ENCODE assay signal across 10 cellular contexts in genomic region chr4:76898385-76898692, GRCh38. TPM values are rescaled to one million over a fixed set of nuclear protein-coding genes. Genes with fewer than 3 reads are reported as not detected.
A peak's percentile ranks its signal among the peaks of the same experiment; 100 is the strongest.
DNase-seq lines count a peak whose midpoint lies in the region; ATAC-seq, FAIRE-seq and TF ChIP-seq lines count a peak whose summit lies in the region.
"Had no signal": no experiment of that assay in that cellular context is flagged by ENCODE, and none has a peak within 500 bp of the region (broad histone marks: within the 10 kb centered on the region; RNA-seq: fewer than 3 reads in every experiment).

No MANE protein-coding gene starts in this region.

- H3K27me3 ChIP-seq in ACC112 (ENCODE audit: insufficient read depth, low read length): peaks cover 88% of the 10 kb centered on the region
- peaks cover 71% of the 10 kb centered on the region for H3K27me3 ChIP-seq in HUES6 (ENCODE audit: control insufficient read depth, insufficient read depth, low read length)
- H3K27me3 ChIP-seq in H1 (replicated peaks in 1 of 4; ENCODE audit: control insufficient read depth in 3 of 4, extremely low read depth in 1 of 4, insufficient read depth in 3 of 4, low read length in 3 of 4): peaks cover 20 to 51% (median 44%) of the 10 kb centered on the region in 4 experiments

- H3K4me3 ChIP-seq in ACC112 (ENCODE audit: low read depth, low read length): peak overlapping the region; percentile 61
- H3K4me3 ChIP-seq in HUES6 (ENCODE audit: low read depth, low read length): peak overlapping the region; percentile 78
- H3K4me3 ChIP-seq in H1 (ENCODE audit: extremely low read depth in 1 of 4, insufficient read depth in 2 of 4, low read depth in 3 of 4, low read length in 4 of 4): peak overlapping the region; percentile 47 to 75 (median 61)

- H3K79me2 ChIP-seq in ACC112 (ENCODE audit: control insufficient read depth, insufficient read depth, low read length, unreplicated experiment): no peaks in the 10 kb centered on the region
- H3K79me2 ChIP-seq in H1 (ENCODE audit: control insufficient read depth in 1 of 2, insufficient read depth in 2 of 2, low read length in 2 of 2): no peaks in the 10 kb centered on the region

- H4K5ac ChIP-seq in H1 (ENCODE audit: insufficient read length, low read depth, low read length): no peak overlapping the region

- H3K4me2 ChIP-seq in H1 (ENCODE audit: insufficient read depth in 1 of 2, low read depth in 2 of 2, low read length in 2 of 2): peak overlapping the region; percentile 65 to 98

- no peak overlapping the region for H2BK15ac ChIP-seq in H1 (ENCODE audit: low read length)

- H3K9me3 ChIP-seq in HUES6 (ENCODE audit: control insufficient read depth, insufficient read depth, low read depth, low read length): no peaks in the 10 kb centered on the region
- no peaks in the 10 kb centered on the region; a peak in 1 of 4 replicates for H3K9me3 ChIP-seq in H1 (ENCODE audit: insufficient read depth in 2 of 2, low read depth in 1 of 2, low read length in 1 of 2)

- H3K4me3 Mint-ChIP-seq in nephron progenitor cell: peak overlapping the region; percentile 76

- peaks cover 28% of the 10 kb centered on the region for H3K4me1 Mint-ChIP-seq in nephron progenitor cell

- TF ChIP-seq EP300 in H1 (IDR thresholded peaks at IDR 0.05; ENCODE audit: borderline replicate concordance in 1 of 2, low read depth in 2 of 2, low read length in 2 of 2): no peak

- no peak overlapping the region for H2BK120ac ChIP-seq in H1 (replicated peaks; ENCODE audit: low read depth, low read length)

- TF ChIP-seq CTCF in H1 (IDR thresholded peaks at IDR 0.05; ENCODE audit: control extremely low read depth in 1 of 3, insufficient read depth in 1 of 3, low read depth in 1 of 3, low read length in 3 of 3) (no peak), nephron progenitor cell (IDR thresholded peaks at IDR 0.05) (no peak)

- peaks cover 55% of the 10 kb centered on the region for H3K27me3 Mint-ChIP-seq in nephron progenitor cell (ENCODE audit: low read depth, poor library complexity)

- no peak overlapping the region for H2AFZ ChIP-seq in ACC112 (ENCODE audit: low read length, unreplicated experiment)
- peak overlapping the region; percentile 91; the same call in 1 of the 2 replicates for H2AFZ ChIP-seq in H1 (ENCODE audit: low read length)

- H2BK20ac ChIP-seq in H1 (ENCODE audit: low read length): no peak overlapping the region

- H3K36me3 ChIP-seq in ACC112 (ENCODE audit: insufficient read depth, low read length): no peaks in the 10 kb centered on the region
- H3K36me3 ChIP-seq in HUES6 (ENCODE audit: control insufficient read depth, insufficient read depth, low read length): no peaks in the 10 kb centered on the region
- no peaks in the 10 kb centered on the region for H3K36me3 ChIP-seq in H1 (ENCODE audit: control insufficient read depth in 2 of 4, insufficient read depth in 4 of 4, low read length in 3 of 4)

- no peak for FAIRE-seq in H1 (lab: Jason Lieb, UNC)
- FAIRE-seq: G401.6 had no signal

- H3K23ac ChIP-seq in H1 (ENCODE audit: insufficient read length): no peak overlapping the region

- POLR2A ChIA-PET in H1 (lab: Charles Lee; ENCODE audit: partially characterized antibody): no interaction called here

- H3K23me2 ChIP-seq in H1 (ENCODE audit: low read depth, low read length): peaks cover 16% of the 10 kb centered on the region; the same call in 1 of the 2 replicates

- H2AK5ac ChIP-seq in H1 (ENCODE audit: low read depth, low read length): no peak overlapping the region

- peak overlapping the region; percentile 55; the same call in 1 of the 2 replicates for H3K18ac ChIP-seq in H1 (ENCODE audit: extremely low read depth, low read length)

- CTCF ChIA-PET in H1 (lab: Charles Lee; ENCODE audit: partially characterized antibody): no interaction called here

- TF ChIP-seq POLR2A in H1 (IDR thresholded peaks at IDR 0.05; ENCODE audit: control extremely low read depth in 1 of 2, low read depth in 2 of 2, low read length in 2 of 2): no peak

- H3K14ac ChIP-seq in H1 (ENCODE audit: insufficient read length): no peak overlapping the region

- H4K91ac ChIP-seq in H1 (replicated peaks; ENCODE audit: insufficient read length, low read length): no peak overlapping the region

- H3K79me1 ChIP-seq in H1 (ENCODE audit: low read depth, low read length): no peaks in the 10 kb centered on the region

- no peak overlapping the region for H3K56ac ChIP-seq in H1 (replicated peaks; ENCODE audit: insufficient read length, low read depth, low read length)

- H3K27ac ChIP-seq in ACC112 (ENCODE audit: low read depth, low read length) (no peak overlapping the region), HUES6 (ENCODE audit: low read depth, low read length) (no peak overlapping the region), H1 (ENCODE audit: low read depth, low read length) (no peak overlapping the region)

- H3K4me1 ChIP-seq in ACC112 (ENCODE audit: control insufficient read depth, insufficient read depth, low read length, unreplicated experiment): no peaks in the 10 kb centered on the region
- 0 out of 2 replicates have a peak, but pooled peaks cover 4% of the 10 kb centered on the region for H3K4me1 ChIP-seq in HUES6 (ENCODE audit: control insufficient read depth, insufficient read depth, low read length)
- peaks cover 0 to 2% (median 2%) of the 10 kb centered on the region in 4 experiments; a peak in 5 of 7 replicates for H3K4me1 ChIP-seq in H1 (replicated peaks in 1 of 4; ENCODE audit: control insufficient read depth in 3 of 4, insufficient read depth in 4 of 4, low read length in 3 of 4)

- no peak for TF ChIP-seq RAD21 in H1 (IDR thresholded peaks at IDR 0.05 in 1 of 2, conservative IDR thresholded peaks at IDR 0.05 in 1 of 2; ENCODE audit: low read depth in 2 of 2, low read length in 2 of 2)

- 11% methylated on average over 13 of the region's 14 CpGs; no CpG with 5 or more reads in 1 of the 2 experiments for WGBS in H1 (ENCODE audit: extremely low coverage in 1 of 2, insufficient coverage in 1 of 2, insufficient read length in 1 of 2, insufficient replicate concordance in 2 of 2, low coverage in 1 of 2, low lambda C conversion rate in 2 of 2, missing lambda C conversion rate in 1 of 2), 2 experiments

- no peaks in the 10 kb centered on the region for H4K20me1 ChIP-seq in H1 (replicated peaks in 1 of 2; ENCODE audit: control insufficient read depth in 1 of 2, insufficient read depth in 2 of 2, low read length in 2 of 2)

- peaks cover 5% of the 10 kb centered on the region for H3K36me3 Mint-ChIP-seq in nephron progenitor cell (ENCODE audit: low read depth)

- H4K8ac ChIP-seq in H1 (ENCODE audit: extremely low read depth, insufficient read depth, low read length): no peak overlapping the region

- DNase-seq in H1 (ENCODE audit: low read depth in 1 of 2, low spot score in 2 of 2): no peak
- DNase-seq in nephron progenitor cell: no peak
- DNase-seq in pons (ENCODE audit: low spot score): no peak
- DNase-seq in GOT3 (lab: John Stamatoyannopoulos, UW): no peak
- DNase-seq in stimulated activated CD4-positive, alpha-beta T cell treated with anti-CD3 and anti-CD28 coated beads, Interleukin-4, amount 100 ng/mL, for 24 hours: no peak

- H2BK5ac ChIP-seq in H1 (ENCODE audit: low read depth, low read length): no peak overlapping the region

- no peak overlapping the region for H3K27ac Mint-ChIP-seq in nephron progenitor cell

- H3K4ac ChIP-seq in H1 (replicated peaks; ENCODE audit: insufficient read length, low read depth, low read length): no peak overlapping the region

- peaks cover 7% of the 10 kb centered on the region for H3K9me3 Mint-ChIP-seq in nephron progenitor cell

- H3K9ac ChIP-seq in HUES6 (ENCODE audit: low read length) (no peak overlapping the region), H1 (replicated peaks in 1 of 4; ENCODE audit: extremely low read depth in 1 of 4, low read depth in 3 of 4, low read length in 3 of 4) (no peak overlapping the region)

- no peak overlapping the region for H2BK12ac ChIP-seq in H1 (ENCODE audit: low read depth, low read length)

- no peak for ATAC-seq in GM19463 (IDR thresholded peaks at IDR 0.05; ENCODE audit: unreplicated experiment)

TF ChIP-seq in H1, 55 proteins besides CTCF, POLR2A, EP300 and RAD21 (continues in another document):
- no peak for TF ChIP-seq MAFK (IDR thresholded peaks at IDR 0.05; ENCODE audit: low read depth, low read length)
- no peak for TF ChIP-seq JUND (IDR thresholded peaks at IDR 0.05; ENCODE audit: low read length)
- TF ChIP-seq JUN (IDR thresholded peaks at IDR 0.05; ENCODE audit: low read depth, low read length): no peak
- TF ChIP-seq TBP (IDR thresholded peaks at IDR 0.05; ENCODE audit: low read depth, low read length): no peak; the same call in 1 of the 2 replicates
- TF ChIP-seq BRCA1 (IDR thresholded peaks at IDR 0.05; ENCODE audit: low read depth, low read length): no peak
- TF ChIP-seq HDAC2 (IDR thresholded peaks at IDR 0.05; ENCODE audit: borderline replicate concordance in 1 of 2, low read depth in 2 of 2, low read length in 2 of 2): no peak
- TF ChIP-seq SIRT6 (IDR thresholded peaks at IDR 0.05; ENCODE audit: low read length): no peak
- TF ChIP-seq SIN3A (conservative IDR thresholded peaks at IDR 0.05 in 1 of 2, IDR thresholded peaks at IDR 0.05 in 1 of 2; ENCODE audit: low read depth in 1 of 2, low read length in 2 of 2): no peak
- no peak for TF ChIP-seq CBX5 (IDR thresholded peaks at IDR 0.05; ENCODE audit: low read depth, low read length)
- no peak for TF ChIP-seq ZNF274 (IDR thresholded peaks at IDR 0.05; ENCODE audit: borderline replicate concordance, extremely low read depth, low read length)

RNA-seq across cellular contexts. Expression of gene SOWAHB, which starts 0.4 kb away (rescaled TPM):
- total RNA-seq in H1 (2021; fragmentation: NEBNext Ultra II Directional; extraction: Animal tissue kit (Norgen Biotek cat#: 25700)): 0.65 and 1.1 TPM in 2 replicates
- 0.15 and 0.31 TPM in 2 replicates for polyA plus RNA-seq in H1 (2011; rRNA removed)
- 0.34 TPM for polyA plus RNA-seq in H1 (2011; cell fraction: cytosol; rRNA removed)
- polyA plus RNA-seq in H1 (2011; cell fraction: nucleus; rRNA removed): 0.46 TPM
- 0.14 to 0.57 TPM (median 0.41 TPM) in 4 replicates for polyA plus RNA-seq in H1 (2012, experiment 1 of 2)
- polyA plus RNA-seq in H1 (2012, experiment 2 of 2): 0.13 TPM
- polyA plus RNA-seq in H1 (2013, experiment 1 of 2): 0.24 TPM
- 0.26 TPM for polyA plus RNA-seq in H1 (2013, experiment 2 of 2)
- polyA minus RNA-seq in H1 (2011; rRNA and poly(A)+ RNA removed): 0.41 and 0.63 TPM in 2 replicates
- 1.5 TPM for polyA minus RNA-seq in H1 (2011; cell fraction: cytosol; rRNA and poly(A)+ RNA removed)
- polyA minus RNA-seq in H1 (2011; cell fraction: nucleus; rRNA and poly(A)+ RNA removed): 1.9 TPM
- total RNA-seq: pulmonary artery endothelial cell had no signal

RNA-seq across cellular contexts. Expression of gene SEPTIN11, which starts 51.2 kb away (rescaled TPM):
- total RNA-seq in H1 (2021; fragmentation: NEBNext Ultra II Directional; extraction: Animal tissue kit (Norgen Biotek cat#: 25700)): 105 and 110 TPM in 2 replicates
- 21.0 and 32.2 TPM in 2 replicates for polyA plus RNA-seq in H1 (2011; rRNA removed)
- polyA plus RNA-seq in H1 (2011; cell fraction: cytosol; rRNA removed): 39.8 TPM
- 18.1 TPM for polyA plus RNA-seq in H1 (2011; cell fraction: nucleus; rRNA removed)
- polyA plus RNA-seq in H1 (2012, experiment 1 of 2): 37.4 to 86.3 TPM (median 45.0 TPM) in 4 replicates
- polyA plus RNA-seq in H1 (2012, experiment 2 of 2): 3.4 TPM
- polyA plus RNA-seq in H1 (2013, experiment 1 of 2): 105 TPM
- polyA plus RNA-seq in H1 (2013, experiment 2 of 2): 121 TPM
- 92.8 and 155 TPM in 2 replicates for polyA minus RNA-seq in H1 (2011; rRNA and poly(A)+ RNA removed)
- polyA minus RNA-seq in H1 (2011; cell fraction: cytosol; rRNA and poly(A)+ RNA removed): 40.9 TPM
- polyA minus RNA-seq in H1 (2011; cell fraction: nucleus; rRNA and poly(A)+ RNA removed): 68.8 TPM
